ENCODE assay signal across 8 cellular contexts in the genomic region with DNA sequence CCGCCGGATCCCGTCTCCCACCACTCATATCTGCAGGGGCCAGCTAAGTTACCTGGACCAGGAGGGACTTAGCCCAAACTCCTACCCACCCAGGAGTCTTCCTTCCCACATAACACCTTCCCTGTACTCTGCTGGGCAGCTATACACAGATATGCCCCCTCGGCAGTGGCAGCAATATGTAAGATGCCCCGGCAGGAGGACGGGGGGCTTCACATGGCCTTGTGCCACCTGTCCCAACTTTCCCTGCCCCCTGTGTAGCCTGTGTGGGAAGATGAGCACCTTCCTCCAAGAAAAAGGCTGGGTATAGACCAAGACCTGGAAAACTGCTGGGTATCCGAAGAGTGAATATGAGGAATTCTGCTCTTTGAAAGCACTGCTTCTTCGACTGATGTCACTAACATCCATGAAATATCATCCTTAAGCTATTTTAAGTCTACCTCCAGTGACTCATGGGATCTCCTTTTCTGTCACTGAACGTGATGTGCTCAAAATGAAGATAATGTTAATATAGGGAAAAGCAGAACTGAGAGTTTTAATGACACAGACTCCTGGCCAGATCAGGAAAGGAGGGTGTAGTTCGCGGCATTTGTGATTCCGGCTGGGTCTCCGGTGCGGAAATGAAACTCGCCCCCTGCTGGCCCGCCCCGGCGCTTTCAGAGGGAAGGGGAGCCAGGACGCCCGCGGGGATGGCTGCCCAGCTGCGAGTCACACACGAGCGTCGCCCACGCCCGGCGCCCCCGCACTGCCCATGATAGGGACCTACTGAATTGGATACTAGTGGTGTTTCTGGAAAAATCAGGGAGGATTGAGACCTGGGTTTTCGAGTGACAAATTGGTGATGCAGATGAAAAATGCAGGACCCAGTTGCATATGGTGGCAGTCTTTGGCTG.
DNase-seq lines count a peak whose midpoint lies in the region; ATAC-seq and TF ChIP-seq lines count a peak whose summit lies in the region.

No MANE protein-coding gene starts in this region.

- no peak for TF ChIP-seq EP300 in neural cell (conservative IDR thresholded peaks at IDR 0.05; ENCODE audit: poor library complexity, severe bottlenecking)
- TF ChIP-seq EP300 in stomach (IDR thresholded peaks at IDR 0.05), result no peak

- H3K4me1 ChIP-seq in ACC112 (ENCODE audit: control insufficient read depth, insufficient read depth, low read length, unreplicated experiment) (no peaks in the 10 kb centered on the region), OCI-LY3 (ENCODE audit: low read length) (peaks cover 28% of the 10 kb centered on the region), fibroblast of lung (ENCODE audit: control insufficient read depth, extremely low read depth, insufficient read depth, low read length) (peaks cover 3% of the 10 kb centered on the region), stomach (peaks cover 4 to 27% (median 18%) of the 10 kb centered on the region in 4 donors)

- peak; percentile 37 for TF ChIP-seq POLR2A in GM18526 (IDR thresholded peaks at IDR 0.05; ENCODE audit: extremely low read depth, insufficient read length)
- TF ChIP-seq POLR2A in stomach (IDR thresholded peaks at IDR 0.05), result no peak

- H3K27me3 ChIP-seq in ACC112 (ENCODE audit: insufficient read depth, low read length), result peaks cover 25% of the 10 kb centered on the region
- H3K27me3 ChIP-seq in OCI-LY3 (ENCODE audit: low read depth, low read length), result peaks cover 10% of the 10 kb centered on the region
- H3K27me3 ChIP-seq in fibroblast of lung (ENCODE audit: control insufficient read depth, insufficient read depth, low read length), result peaks cover 7% of the 10 kb centered on the region
- H3K27me3 ChIP-seq in neural cell (ENCODE audit: insufficient read depth, low read depth, low read length), result peaks cover 13% of the 10 kb centered on the region
- peaks cover 0 to 28% (median 0%) of the 10 kb centered on the region in 3 donors for H3K27me3 ChIP-seq in stomach

- H4K20me1 ChIP-seq in OCI-LY3 (ENCODE audit: insufficient read depth, low read length) (no peaks in the 10 kb centered on the region), fibroblast of lung (ENCODE audit: control insufficient read depth, extremely low read depth, insufficient read depth, low read length) (no peaks in the 10 kb centered on the region), neural cell (ENCODE audit: insufficient read depth) (no peaks in the 10 kb centered on the region)

- peak; percentile 19 for TF ChIP-seq RAD21 in neural cell (conservative IDR thresholded peaks at IDR 0.05)

- H2AFZ ChIP-seq in ACC112 (ENCODE audit: low read length, unreplicated experiment) (peak overlapping the region; percentile 79), OCI-LY3 (ENCODE audit: low read depth, low read length) (peak overlapping the region; percentile 82; the same call in 1 of the 2 replicates), fibroblast of lung (ENCODE audit: low read length) (peak overlapping the region; percentile 97), neural cell (ENCODE audit: low read depth, low read length) (no peak overlapping the region)

- H3K9ac ChIP-seq in OCI-LY3 (ENCODE audit: low read length) (peak overlapping the region; percentile 62), fibroblast of lung (ENCODE audit: insufficient read depth, low read length) (no peak overlapping the region), neural cell (ENCODE audit: low read length) (no peak overlapping the region)

- H3K4me2 ChIP-seq in OCI-LY3 (ENCODE audit: low read length) (peak overlapping the region; percentile 100), fibroblast of lung (ENCODE audit: extremely low read depth, insufficient read depth, low read length) (peak overlapping the region; percentile 82), neural cell (ENCODE audit: low read length) (peak overlapping the region; percentile 28)

- peak; percentile 77 to 79 for DNase-seq in activated T-cell treated with anti-CD3 and anti-CD28 coated beads, Interleukin-2, amount 50 U/mL, for 48 hours
- DNase-seq in fibroblast of lung (ENCODE audit: low read depth in 2 of 2) (peak; percentile 3 to 11), stomach (peak; percentile 79)

- no peaks in the 10 kb centered on the region for H3F3A ChIP-seq in neural cell (ENCODE audit: insufficient read depth, low read length, poor library complexity, severe bottlenecking)

- H3K9me3 ChIP-seq in OCI-LY3 (ENCODE audit: insufficient read depth, low read length) (no peaks in the 10 kb centered on the region), fibroblast of lung (ENCODE audit: control insufficient read depth, insufficient read depth, low read depth, low read length) (no peaks in the 10 kb centered on the region), neural cell (ENCODE audit: low read length) (no peaks in the 10 kb centered on the region), stomach (no peaks in the 10 kb centered on the region)

- no peaks in the 10 kb centered on the region for H3K9me2 ChIP-seq in neural cell (ENCODE audit: insufficient read depth, low read length)

- WGBS in stomach, 5 donors, result 17 to 25% (median 24%) methylated on average over 29 to 30 of the region's 30 CpGs

- H3K36me3 ChIP-seq in ACC112 (ENCODE audit: insufficient read depth, low read length), result no peaks in the 10 kb centered on the region
- H3K36me3 ChIP-seq in OCI-LY3 (replicated peaks; ENCODE audit: low read depth, low read length), result no peaks in the 10 kb centered on the region
- no peaks in the 10 kb centered on the region for H3K36me3 ChIP-seq in fibroblast of lung (ENCODE audit: control insufficient read depth, insufficient read depth, low read length)
- no peaks in the 10 kb centered on the region for H3K36me3 ChIP-seq in neural cell (ENCODE audit: insufficient read depth, low read length)
- H3K36me3 ChIP-seq in stomach, result no peaks in the 10 kb centered on the region

- TF ChIP-seq CTCF in OCI-LY3 (IDR thresholded peaks at IDR 0.05; ENCODE audit: low read depth, low read length), result peak; percentile 59
- TF ChIP-seq CTCF in fibroblast of lung (conservative IDR thresholded peaks at IDR 0.05 in 1 of 2, IDR thresholded peaks at IDR 0.05 in 1 of 2; ENCODE audit: low read depth in 1 of 2, low read length in 2 of 2), result peak; percentile 67 to 71
- TF ChIP-seq CTCF in neural cell (IDR thresholded peaks at IDR 0.05; ENCODE audit: poor library complexity, severe bottlenecking), result peak; percentile 61
- TF ChIP-seq CTCF in stomach (IDR thresholded peaks at IDR 0.05), result peak in 4 of 7 experiments; percentile 68 to 84 (median 76)

- no peak overlapping the region for H3K27ac ChIP-seq in ACC112 (ENCODE audit: low read depth, low read length)
- H3K27ac ChIP-seq in OCI-LY3 (ENCODE audit: low read length), result peak overlapping the region; percentile 28; the same call in 1 of the 2 replicates
- no peak overlapping the region for H3K27ac ChIP-seq in fibroblast of lung (ENCODE audit: insufficient read depth, low read length)
- no peak overlapping the region for H3K27ac ChIP-seq in neural cell (ENCODE audit: low read length)
- H3K27ac ChIP-seq in stomach, result peak overlapping the region in 2 of 5 donors; percentile 14 to 41

- intact Hi-C loops in stomach (cut with DNase I; ENCODE audit: low total_unique reads), result loop anchor here (5.0 to 10.0 kb wide), 2 partner anchors 472 to 780 kb away; no protein-coding TSS in a partner anchor

- peak; percentile 56 for ATAC-seq in HG03045 (IDR thresholded peaks at IDR 0.05; ENCODE audit: unreplicated experiment)

- H3K79me2 ChIP-seq in ACC112 (ENCODE audit: control insufficient read depth, insufficient read depth, low read length, unreplicated experiment) (no peaks in the 10 kb centered on the region), OCI-LY3 (ENCODE audit: low read length) (no peaks in the 10 kb centered on the region), fibroblast of lung (ENCODE audit: control insufficient read depth, insufficient read depth, low read length) (no peaks in the 10 kb centered on the region), neural cell (replicated peaks; ENCODE audit: insufficient read depth, low read length) (no peaks in the 10 kb centered on the region)

- H3K4me3 ChIP-seq in ACC112 (ENCODE audit: low read depth, low read length) (peak overlapping the region; percentile 50), OCI-LY3 (ENCODE audit: low read length) (peak overlapping the region; percentile 76), fibroblast of lung (replicated peaks in 1 of 4; ENCODE audit: control extremely low read depth in 1 of 4, insufficient read depth in 1 of 4, low read depth in 3 of 4, low read length in 4 of 4) (peak overlapping the region; percentile 14 to 42 (median 26)), neural cell (ENCODE audit: low read length) (peak overlapping the region; percentile 54), stomach (peak overlapping the region; percentile 18 to 32 (median 24))

TF ChIP-seq in neural cell, 6 proteins besides CTCF, POLR2A, EP300 and RAD21 (continues in another document):
- TF ChIP-seq POLR2AphosphoS5 (IDR thresholded peaks at IDR 0.05) (peak; percentile 11), MXI1 (conservative IDR thresholded peaks at IDR 0.05; ENCODE audit: poor library complexity, severe bottlenecking) (no peak), TAF1 (IDR thresholded peaks at IDR 0.05; ENCODE audit: low read depth) (no peak), EZH2 (IDR thresholded peaks at IDR 0.05; ENCODE audit: borderline replicate concordance, insufficient read depth, low read length, poor library complexity, severe bottlenecking) (no peak)
- TF ChIP-seq, protein P1, sequence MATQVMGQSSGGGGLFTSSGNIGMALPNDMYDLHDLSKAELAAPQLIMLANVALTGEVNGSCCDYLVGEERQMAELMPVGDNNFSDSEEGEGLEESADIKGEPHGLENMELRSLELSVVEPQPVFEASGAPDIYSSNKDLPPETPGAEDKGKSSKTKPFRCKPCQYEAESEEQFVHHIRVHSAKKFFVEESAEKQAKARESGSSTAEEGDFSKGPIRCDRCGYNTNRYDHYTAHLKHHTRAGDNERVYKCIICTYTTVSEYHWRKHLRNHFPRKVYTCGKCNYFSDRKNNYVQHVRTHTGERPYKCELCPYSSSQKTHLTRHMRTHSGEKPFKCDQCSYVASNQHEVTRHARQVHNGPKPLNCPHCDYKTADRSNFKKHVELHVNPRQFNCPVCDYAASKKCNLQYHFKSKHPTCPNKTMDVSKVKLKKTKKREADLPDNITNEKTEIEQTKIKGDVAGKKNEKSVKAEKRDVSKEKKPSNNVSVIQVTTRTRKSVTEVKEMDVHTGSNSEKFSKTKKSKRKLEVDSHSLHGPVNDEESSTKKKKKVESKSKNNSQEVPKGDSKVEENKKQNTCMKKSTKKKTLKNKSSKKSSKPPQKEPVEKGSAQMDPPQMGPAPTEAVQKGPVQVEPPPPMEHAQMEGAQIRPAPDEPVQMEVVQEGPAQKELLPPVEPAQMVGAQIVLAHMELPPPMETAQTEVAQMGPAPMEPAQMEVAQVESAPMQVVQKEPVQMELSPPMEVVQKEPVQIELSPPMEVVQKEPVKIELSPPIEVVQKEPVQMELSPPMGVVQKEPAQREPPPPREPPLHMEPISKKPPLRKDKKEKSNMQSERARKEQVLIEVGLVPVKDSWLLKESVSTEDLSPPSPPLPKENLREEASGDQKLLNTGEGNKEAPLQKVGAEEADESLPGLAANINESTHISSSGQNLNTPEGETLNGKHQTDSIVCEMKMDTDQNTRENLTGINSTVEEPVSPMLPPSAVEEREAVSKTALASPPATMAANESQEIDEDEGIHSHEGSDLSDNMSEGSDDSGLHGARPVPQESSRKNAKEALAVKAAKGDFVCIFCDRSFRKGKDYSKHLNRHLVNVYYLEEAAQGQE (IDR thresholded peaks at IDR 0.05; ENCODE audit: borderline replicate concordance), result no peak

Comparison
In these comparisons a context has a peak if more than half of its experiments do, and no peak if none do; other contexts are left out.
1. H3K4me3 ChIP-seq: peak in every context shown above with its lines; median percentile 76 in OCI-LY3; 54 in neural cell; 50 in ACC112; 26 in fibroblast of lung; 24 in stomach.
2. H3K4me2 ChIP-seq: peak in every context shown above with its lines; median percentile 100 in OCI-LY3; 82 in fibroblast of lung; 28 in neural cell.
3. DNase-seq: peak in every context shown above with its lines; median percentile 79 in stomach; 78 in activated T-cell treated with anti-CD3 and anti-CD28 coated beads, Interleukin-2, amount 50 U/mL, for 48 hours; 7 in fibroblast of lung.